In the genomic region with DNA sequence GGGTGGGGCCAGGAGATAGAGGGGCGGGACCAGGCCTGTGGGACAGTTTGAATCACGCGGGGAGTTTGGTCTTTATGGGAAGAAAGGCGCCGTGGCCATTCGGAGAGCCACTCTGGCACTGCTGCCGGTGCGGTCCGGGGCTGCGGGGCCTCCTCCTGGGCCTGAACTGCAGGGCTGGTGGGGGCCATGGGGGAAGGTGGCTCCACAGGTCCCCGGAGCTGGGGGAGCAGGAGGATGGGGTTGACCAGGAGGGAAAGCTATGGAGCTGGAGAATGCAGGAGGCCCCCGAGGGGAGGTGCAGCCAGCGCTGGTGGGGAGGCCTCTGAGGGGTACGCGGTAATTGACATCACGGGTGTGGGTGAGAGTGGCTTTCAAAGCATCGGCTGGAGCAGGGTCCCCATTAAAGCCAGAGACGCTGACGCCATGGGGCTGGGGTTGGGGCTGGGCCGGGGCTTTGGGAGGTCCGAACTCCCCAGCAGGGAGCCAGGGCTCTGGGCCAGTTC, we compare ENCODE assay signal across 12 cellular contexts. TPM values are rescaled to one million over a fixed set of nuclear protein-coding genes. Genes with fewer than 3 reads are reported as not detected.
DNase-seq lines count a peak whose midpoint lies in the region; ATAC-seq and TF ChIP-seq lines count a peak whose summit lies in the region.
"Had no signal": no experiment of that assay in that cellular context is flagged by ENCODE, and none has a peak within 500 bp of the region (broad histone marks: within the 10 kb centered on the region; RNA-seq: fewer than 3 reads in every experiment).

No MANE protein-coding gene starts in this region.

- H3K27me3 Mint-ChIP-seq in CD8-positive, alpha-beta T cell (ENCODE audit: low read depth) = peaks cover 26% of the 10 kb centered on the region
- H3K27me3 Mint-ChIP-seq in activated naive CD8-positive, alpha-beta T cell treated with anti-CD3 and anti-CD28 coated beads, Interleukin-2, amount 50 U/mL, for 24 hours = peaks cover 46% of the 10 kb centered on the region
- peaks cover 29 to 30% of the 10 kb centered on the region in 2 donors for H3K27me3 Mint-ChIP-seq in natural killer cell treated with Interleukin-12 subunit alpha and Interleukin-12 subunit beta and Interleukin-15 and Interleukin-18, amount 100 ng/mL, for 72 hours

- no peak for ATAC-seq in CD8-positive, alpha-beta T cell
- peak; percentile 8 for ATAC-seq in activated naive CD8-positive, alpha-beta T cell treated with anti-CD3 and anti-CD28 coated beads, Interleukin-2, amount 50 U/mL, for 24 hours
- ATAC-seq in natural killer cell treated with Interleukin-12 subunit alpha and Interleukin-12 subunit beta and Interleukin-15 and Interleukin-18, amount 100 ng/mL, for 72 hours = peak in 1 of 2 donors; percentile 31
- ATAC-seq in GM18858 (IDR thresholded peaks at IDR 0.05; ENCODE audit: unreplicated experiment) (no peak), HG02763 (IDR thresholded peaks at IDR 0.05; ENCODE audit: unreplicated experiment) (no peak)

- CTCF ChIA-PET in CD8-positive, alpha-beta T cell (lab: Charles Lee) = interaction anchor here (0.9 to 5.1 kb wide), 26 partner anchors 12 to 215 kb away, joined by 3 to 60 read pairs (median 5); a partner anchor contains a TSS
- CTCF ChIA-PET in HEK293 (lab: Yijun Ruan, JAX) = interaction anchor here (0.6 to 2.5 kb wide), 20 partner anchors 12 to 275 kb away, joined by 3 to 30 read pairs (median 5); no protein-coding TSS in a partner anchor

- peaks cover 53% of the 10 kb centered on the region for H3K4me1 ChIP-seq in CD8-positive, alpha-beta T cell (ENCODE audit: insufficient read depth, low read length)
- H3K4me1 ChIP-seq in HEK293 (ENCODE audit: control insufficient read depth, insufficient read depth, low read length) = no peaks in the 10 kb centered on the region

- POLR2A ChIA-PET in CD8-positive, alpha-beta T cell (lab: Charles Lee) = interaction anchor here (0.6 to 1.8 kb wide), 5 partner anchors 21 to 357 kb away, joined by 3 to 13 read pairs (median 3); no protein-coding TSS in a partner anchor
- POLR2A ChIA-PET in HEK293 (lab: Yijun Ruan, JAX) = interaction anchor here (1.2 kb wide), 1 partner anchor 36 kb away, joined by 3 read pairs; no protein-coding TSS in a partner anchor

- no peaks in the 10 kb centered on the region for H3K9me3 ChIP-seq in CD8-positive, alpha-beta T cell (ENCODE audit: low read length)
- H3K9me3 ChIP-seq in HEK293 (ENCODE audit: control insufficient read depth, insufficient read depth, low read depth, low read length) = no peaks in the 10 kb centered on the region
- H3K9me3 ChIP-seq: mucosa of descending colon had no signal

- no peak overlapping the region for H3K27ac Mint-ChIP-seq in CD8-positive, alpha-beta T cell
- no peak overlapping the region for H3K27ac Mint-ChIP-seq in activated naive CD8-positive, alpha-beta T cell treated with anti-CD3 and anti-CD28 coated beads, Interleukin-2, amount 50 U/mL, for 24 hours
- no peak overlapping the region for H3K27ac Mint-ChIP-seq in natural killer cell treated with Interleukin-12 subunit alpha and Interleukin-12 subunit beta and Interleukin-15 and Interleukin-18, amount 100 ng/mL, for 72 hours
- H3K27ac Mint-ChIP-seq: CD4-positive, CD25-positive, alpha-beta regulatory T cell had no signal

- no peaks in the 10 kb centered on the region for H3K36me3 Mint-ChIP-seq in CD8-positive, alpha-beta T cell
- peaks cover 4% of the 10 kb centered on the region for H3K36me3 Mint-ChIP-seq in activated naive CD8-positive, alpha-beta T cell treated with anti-CD3 and anti-CD28 coated beads, Interleukin-2, amount 50 U/mL, for 24 hours (ENCODE audit: low read depth)
- peaks cover 8% of the 10 kb centered on the region for H3K36me3 Mint-ChIP-seq in natural killer cell treated with Interleukin-12 subunit alpha and Interleukin-12 subunit beta and Interleukin-15 and Interleukin-18, amount 100 ng/mL, for 72 hours

- peak overlapping the region; percentile 55 for H3K4me3 ChIP-seq in CD8-positive, alpha-beta T cell (ENCODE audit: low read depth, low read length)
- H3K4me3 ChIP-seq in HEK293 (ENCODE audit: low read depth, low read length) = no peak overlapping the region
- H3K4me3 ChIP-seq: mucosa of descending colon had no signal

- TF ChIP-seq CTCF in CD8-positive, alpha-beta T cell (IDR thresholded peaks at IDR 0.05) = no peak
- no peak for TF ChIP-seq CTCF in HEK293 (tag by site-specific recombination; IDR thresholded peaks at IDR 0.05)

- H3K36me3 ChIP-seq in CD8-positive, alpha-beta T cell (ENCODE audit: insufficient read depth, low read length) = no peaks in the 10 kb centered on the region
- no peaks in the 10 kb centered on the region for H3K36me3 ChIP-seq in HEK293 (ENCODE audit: control insufficient read depth in 2 of 2, insufficient read depth in 1 of 2, low read length in 2 of 2)

- peak in 1 of 7 experiments; percentile 16 for DNase-seq in CD8-positive, alpha-beta T cell
- no peak for DNase-seq in activated naive CD8-positive, alpha-beta T cell treated with anti-CD3 and anti-CD28 coated beads, Interleukin-2, amount 50 U/mL, for 24 hours
- no peak for DNase-seq in natural killer cell treated with Interleukin-12 subunit alpha and Interleukin-12 subunit beta and Interleukin-15 and Interleukin-18, amount 100 ng/mL, for 72 hours (ENCODE audit: low spot score)
- DNase-seq in ureter (ENCODE audit: low spot score) = no peak
- DNase-seq in cerebellar cortex (ENCODE audit: low spot score) = no peak

- H3K4me1 Mint-ChIP-seq in CD8-positive, alpha-beta T cell (ENCODE audit: low read depth) = peaks cover 26% of the 10 kb centered on the region
- peaks cover 28% of the 10 kb centered on the region for H3K4me1 Mint-ChIP-seq in activated naive CD8-positive, alpha-beta T cell treated with anti-CD3 and anti-CD28 coated beads, Interleukin-2, amount 50 U/mL, for 24 hours
- peaks cover 7 to 8% of the 10 kb centered on the region in 2 donors for H3K4me1 Mint-ChIP-seq in natural killer cell treated with Interleukin-12 subunit alpha and Interleukin-12 subunit beta and Interleukin-15 and Interleukin-18, amount 100 ng/mL, for 72 hours (ENCODE audit: low read depth in 2 of 2)

- peaks cover 8% of the 10 kb centered on the region for H3K9me3 Mint-ChIP-seq in CD8-positive, alpha-beta T cell
- peaks cover 8% of the 10 kb centered on the region for H3K9me3 Mint-ChIP-seq in activated naive CD8-positive, alpha-beta T cell treated with anti-CD3 and anti-CD28 coated beads, Interleukin-2, amount 50 U/mL, for 24 hours
- H3K9me3 Mint-ChIP-seq in natural killer cell treated with Interleukin-12 subunit alpha and Interleukin-12 subunit beta and Interleukin-15 and Interleukin-18, amount 100 ng/mL, for 72 hours = no peaks in the 10 kb centered on the region

- no peak overlapping the region for H3K27ac ChIP-seq in CD8-positive, alpha-beta T cell (ENCODE audit: low read depth, low read length)
- no peak overlapping the region for H3K27ac ChIP-seq in HEK293 (ENCODE audit: extremely low read depth, low read depth, low read length)
- H3K27ac ChIP-seq: epithelial cell of prostate had no signal

- H3K4me3 Mint-ChIP-seq in CD8-positive, alpha-beta T cell = peak overlapping the region; percentile 61
- no peak overlapping the region for H3K4me3 Mint-ChIP-seq in activated naive CD8-positive, alpha-beta T cell treated with anti-CD3 and anti-CD28 coated beads, Interleukin-2, amount 50 U/mL, for 24 hours
- H3K4me3 Mint-ChIP-seq in natural killer cell treated with Interleukin-12 subunit alpha and Interleukin-12 subunit beta and Interleukin-15 and Interleukin-18, amount 100 ng/mL, for 72 hours = peak overlapping the region; percentile 34

- intact Hi-C loops in CD8-positive, alpha-beta T cell (cut with DNase I, micrococcal nuclease) = loop anchor here (1.0 to 10.0 kb wide), 6 partner anchors 36 to 341 kb away; a partner anchor contains a TSS

- H3K27me3 ChIP-seq in CD8-positive, alpha-beta T cell (ENCODE audit: insufficient read depth, low read length) = peaks cover 38% of the 10 kb centered on the region

TF ChIP-seq in HEK293, 187 proteins besides CTCF, POLR2A, EP300 and RAD21 (continues in another document):
- TF ChIP-seq MZF1 (tag by site-specific recombination; IDR thresholded peaks at IDR 0.05; ENCODE audit: borderline replicate concordance) (no peak), SCRT2 (tag by site-specific recombination; IDR thresholded peaks at IDR 0.05) (peak; percentile 58), ZNF266 (tag by site-specific recombination; IDR thresholded peaks at IDR 0.05; ENCODE audit: low read depth) (no peak), GLIS2 (tag by site-specific recombination; IDR thresholded peaks at IDR 0.05) (peak; percentile 82; the same call in 1 of the 2 replicates), OSR2 (tag by site-specific recombination; IDR thresholded peaks at IDR 0.05) (no peak), ZNF211 (tag by site-specific recombination; IDR thresholded peaks at IDR 0.05; ENCODE audit: low read depth) (no peak), ZNF19 (tag by site-specific recombination; IDR thresholded peaks at IDR 0.05; ENCODE audit: low read depth) (no peak)
- TF ChIP-seq, protein P1, sequence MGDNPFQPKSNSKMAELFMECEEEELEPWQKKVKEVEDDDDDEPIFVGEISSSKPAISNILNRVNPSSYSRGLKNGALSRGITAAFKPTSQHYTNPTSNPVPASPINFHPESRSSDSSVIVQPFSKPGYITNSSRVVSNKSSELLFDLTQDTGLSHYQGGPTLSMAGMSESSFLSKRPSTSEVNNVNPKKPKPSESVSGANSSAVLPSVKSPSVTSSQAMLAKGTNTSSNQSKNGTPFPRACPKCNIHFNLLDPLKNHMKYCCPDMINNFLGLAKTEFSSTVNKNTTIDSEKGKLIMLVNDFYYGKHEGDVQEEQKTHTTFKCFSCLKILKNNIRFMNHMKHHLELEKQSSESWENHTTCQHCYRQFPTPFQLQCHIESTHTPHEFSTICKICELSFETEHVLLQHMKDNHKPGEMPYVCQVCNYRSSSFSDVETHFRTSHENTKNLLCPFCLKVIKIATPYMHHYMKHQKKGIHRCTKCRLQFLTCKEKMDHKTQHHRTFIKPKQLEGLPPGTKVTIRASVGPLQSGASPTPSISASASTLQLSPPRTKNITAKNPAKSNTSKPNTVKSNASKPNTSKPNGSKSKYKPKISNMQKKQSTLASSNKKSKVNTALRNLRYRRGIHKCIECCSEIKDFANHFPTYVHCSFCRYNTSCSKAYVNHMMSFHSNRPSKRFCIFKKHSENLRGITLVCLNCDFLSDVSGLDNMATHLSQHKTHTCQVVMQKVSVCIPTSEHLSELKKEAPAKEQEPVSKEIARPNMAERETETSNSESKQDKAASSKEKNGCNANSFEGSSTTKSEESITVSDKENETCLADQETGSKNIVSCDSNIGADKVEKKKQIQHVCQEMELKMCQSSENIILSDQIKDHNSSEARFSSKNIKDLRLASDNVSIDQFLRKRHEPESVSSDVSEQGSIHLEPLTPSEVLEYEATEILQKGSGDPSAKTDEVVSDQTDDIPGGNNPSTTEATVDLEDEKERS (tag by site-specific recombination; IDR thresholded peaks at IDR 0.05) = no peak

RNA-seq across cellular contexts. Expression of a gene that starts 1.8 kb away (rescaled TPM):
- total RNA-seq in CD8-positive, alpha-beta T cell = under 1 TPM in 1 of 2 experiments, not detected in 1; 0.44 TPM
- not detected for total RNA-seq in natural killer cell treated with Interleukin-12 subunit alpha and Interleukin-12 subunit beta and Interleukin-15 and Interleukin-18, amount 100 ng/mL, for 72 hours
- total RNA-seq in ureter = not detected
- total RNA-seq: CD4-positive, CD25-positive, alpha-beta regulatory T cell; mucosa of descending colon; skeletal muscle tissue had no signal

RNA-seq across cellular contexts. Expression of a gene that starts 56.1 kb away (rescaled TPM):
- total RNA-seq in CD8-positive, alpha-beta T cell = 10 to 100 TPM; 19.1 to 22.6 TPM
- total RNA-seq in natural killer cell treated with Interleukin-12 subunit alpha and Interleukin-12 subunit beta and Interleukin-15 and Interleukin-18, amount 100 ng/mL, for 72 hours = 100 to 1,000 TPM in 1 of 2 donors, 10 to 100 TPM in 1; 34.9 to 100 TPM
- total RNA-seq in ureter = 10.1 TPM
- total RNA-seq: skeletal muscle tissue had no signal
